1 cellular context compared by ENCODE assay signal in genomic region chr9:4073371-4073770, GRCh38.
TF ChIP-seq lines count a peak whose summit lies in the region.

No MANE protein-coding gene starts in this region.

TF ChIP-seq in GM23338, 12 proteins besides CTCF, POLR2A, EP300 and RAD21 (continued from another document):
- TF ChIP-seq JUNB (IDR thresholded peaks at IDR 0.05; ENCODE audit: unreplicated experiment) (no peak), CREB1 (CRISPR knock-in tag; IDR thresholded peaks at IDR 0.05; ENCODE audit: low read depth) (no peak), STAT1 (IDR thresholded peaks at IDR 0.05; ENCODE audit: unreplicated experiment) (no peak), POLR2AphosphoS5 (IDR thresholded peaks at IDR 0.05; ENCODE audit: low read depth) (no peak)
